In genomic region chr1:109904105-109904817, GRCh38 we compare ENCODE assay signal across 11 cellular contexts. TPM values are rescaled to one million over a fixed set of nuclear protein-coding genes. Genes with fewer than 3 reads are reported as not detected.
DNase-seq lines count a peak whose midpoint lies in the region; ATAC-seq and TF ChIP-seq lines count a peak whose summit lies in the region.
"Had no signal": no experiment of that assay in that cellular context is flagged by ENCODE, and none has a peak within 500 bp of the region (broad histone marks: within the 10 kb centered on the region; RNA-seq: fewer than 3 reads in every experiment).

No MANE protein-coding gene starts in this region.

- no peak overlapping the region for H3K4me3 Mint-ChIP-seq in T-cell

- DNase-seq in left cardiac atrium (no peak), Right ventricle myocardium superior (no peak), astrocyte of the hippocampus (ENCODE audit: low read depth, low spot score) (peak; percentile 82), medulla oblongata (ENCODE audit: extremely low spot score) (peak; percentile 96), testis (peak; percentile 42), T-cell (no peak), HuH-7.5 (ENCODE audit: low spot score) (no peak)
- DNase-seq in effector memory CD4-positive, alpha-beta T cell, result no peak
- DNase-seq: HCEC 1CT, NCI-H2029 had no signal

- intact Hi-C loops in left cardiac atrium (cut with DNase I) (no loop called here), Right ventricle myocardium superior (cut with DNase I) (no loop called here), testis (cut with DNase I; ENCODE audit: low total_unique reads) (no loop called here)

- no peaks in the 10 kb centered on the region for H3K9me3 Mint-ChIP-seq in T-cell

- no peaks in the 10 kb centered on the region for H3K36me3 Mint-ChIP-seq in T-cell

- peaks cover 4% of the 10 kb centered on the region for H3K4me1 ChIP-seq in testis
- peaks cover 23% of the 10 kb centered on the region for H3K4me1 ChIP-seq in effector memory CD4-positive, alpha-beta T cell (ENCODE audit: control insufficient read depth, insufficient read depth, low read length, poor library complexity, severe bottlenecking)

- ATAC-seq in left cardiac atrium (peak; percentile 25 to 62), Right ventricle myocardium superior (ENCODE audit: poor library complexity) (no peak), T-cell (replicated peaks in 1 of 4) (no peak)
- ATAC-seq: left lung had no signal

- POLR2A ChIA-PET in T-cell (lab: Charles Lee), result interaction anchor here in 1 of 2 donors (0.6 kb wide), 1 partner anchor 1742 kb away, joined by 8 read pairs; no protein-coding TSS in a partner anchor

- no peak for TF ChIP-seq CTCF in testis (IDR thresholded peaks at IDR 0.05)

- H3K27ac Mint-ChIP-seq in T-cell, result peak overlapping the region in 1 of 2 donors; percentile 1

- CTCF ChIA-PET in T-cell (lab: Charles Lee), result no interaction called here

- H3K27me3 Mint-ChIP-seq in T-cell, result no peaks in the 10 kb centered on the region

- no peak for TF ChIP-seq POLR2A in testis (IDR thresholded peaks at IDR 0.05)

- H3K4me1 Mint-ChIP-seq in T-cell, result peaks cover 31 to 40% (median 37%) of the 10 kb centered on the region in 3 donors

- H3K27me3 ChIP-seq in testis, result no peaks in the 10 kb centered on the region
- H3K27me3 ChIP-seq in effector memory CD4-positive, alpha-beta T cell (replicated peaks; ENCODE audit: control insufficient read depth, insufficient read depth, low read length, poor library complexity, severe bottlenecking), result no peaks in the 10 kb centered on the region
- H3K27me3 ChIP-seq: left lung had no signal

- H3K36me3 ChIP-seq in testis (ENCODE audit: low read depth, missing control alignments), result no peaks in the 10 kb centered on the region
- no peaks in the 10 kb centered on the region for H3K36me3 ChIP-seq in effector memory CD4-positive, alpha-beta T cell (ENCODE audit: control insufficient read depth, insufficient read depth, low read length)
- H3K36me3 ChIP-seq: left lung had no signal

- no peaks in the 10 kb centered on the region for H3K9me3 ChIP-seq in testis
- no peaks in the 10 kb centered on the region for H3K9me3 ChIP-seq in effector memory CD4-positive, alpha-beta T cell (ENCODE audit: control insufficient read depth, low read length)
- H3K9me3 ChIP-seq: left lung had no signal

- H3K4me3 ChIP-seq in testis, result no peak overlapping the region
- no peak overlapping the region for H3K4me3 ChIP-seq in effector memory CD4-positive, alpha-beta T cell (ENCODE audit: insufficient read depth, low read depth, low read length, poor library complexity, severe bottlenecking)
- H3K4me3 ChIP-seq: left lung had no signal

- 64 to 66% methylated on average over 7 of the region's 7 CpGs for WGBS in testis, 2 donors

- H3K27ac ChIP-seq in testis, result no peak overlapping the region
- no peak overlapping the region for H3K27ac ChIP-seq in effector memory CD4-positive, alpha-beta T cell (ENCODE audit: insufficient read depth, low read length, poor library complexity, severe bottlenecking)
- H3K27ac ChIP-seq: left lung had no signal

RNA-seq across cellular contexts. Expression of gene CSF1, which starts 6.4 kb away (rescaled TPM):
- total RNA-seq in left cardiac atrium (10 to 100 TPM; 30.8 to 44.1 TPM), Right ventricle myocardium superior (16.0 TPM), testis (10 to 100 TPM in 1 of 2 donors, 1 to 10 TPM in 1; 9.8 to 10.9 TPM), T-cell (1 to 10 TPM; 4.8 to 9.5 (median 8.3) TPM)
- polyA plus RNA-seq in testis (ENCODE audit: insufficient read depth, low read depth, low replicate concordance), result 14.2 TPM

Comparison
In these comparisons a context has a peak if more than half of its experiments do, and no peak if none do; other contexts are left out.
1. ATAC-seq: peak in left cardiac atrium (2 of 2); none in Right ventricle myocardium superior (single experiment) and T-cell (0 of 4).
2. DNase-seq: peak in astrocyte of the hippocampus (single experiment), medulla oblongata (single experiment) and testis (single experiment); none in left cardiac atrium (single experiment), Right ventricle myocardium superior (single experiment), effector memory CD4-positive, alpha-beta T cell (0 of 3), T-cell (0 of 34) and HuH-7.5 (single experiment).